In genomic region chr7:54985405-54986360, GRCh38 we compare ENCODE assay signal across 16 cellular contexts.
DNase-seq lines count a peak whose midpoint lies in the region; ATAC-seq, FAIRE-seq and TF ChIP-seq lines count a peak whose summit lies in the region.
"Had no signal": no experiment of that assay in that cellular context is flagged by ENCODE, and none has a peak within 500 bp of the region (broad histone marks: within the 10 kb centered on the region; RNA-seq: fewer than 3 reads in every experiment).

No MANE protein-coding gene starts in this region.

- no peak for ATAC-seq in GM18909 (IDR thresholded peaks at IDR 0.05; ENCODE audit: poor library complexity, unreplicated experiment)

- peak; percentile 81 for DNase-seq in AG10803 (ENCODE audit: low read depth)
- DNase-seq in HTR-8/SVneo (ENCODE audit: insufficient read length, low spot score), result peak; percentile 73
- DNase-seq in astrocyte of the hippocampus (ENCODE audit: low read depth, low spot score), result peak; percentile 29
- peak; percentile 96 for DNase-seq in kidney tubule cell (ENCODE audit: low spot score)
- no peak for DNase-seq in NCI-H1105 (lab: John Stamatoyannopoulos, UW)
- DNase-seq in SHP77 treated with DMSO at 0.1 percent for 48 hours (lab: John Stamatoyannopoulos, UW), result no peak
- no peak for DNase-seq in activated gamma-delta T cell (lab: John Stamatoyannopoulos, UW)
- DNase-seq: activated CD4-positive, alpha-beta T cell treated with anti-CD3 and anti-CD28 coated beads, Interleukin-2, amount 10 ng/mL, durations not matched to agents 24 days and 14 days; H7; hypothalamus; NCI-H510A treated with DMSO at 0.1 percent for 48 hours; retina had no signal

- peak; percentile 80 for FAIRE-seq in HTR-8/SVneo (lab: Jason Lieb, UNC)

- H3K4me3 ChIP-seq in AG10803 (ENCODE audit: low read length), result no peak overlapping the region
- H3K4me3 ChIP-seq: BLaER1 treated with 17β-estradiol and CSF1 and Interleukin-3, amounts not matched to agents 10 nM and 100 nM; coronary artery; thoracic aorta had no signal

- no peak for TF ChIP-seq CTCF in AG10803 (conservative IDR thresholded peaks at IDR 0.05; ENCODE audit: low read length)

Comparison
In these comparisons a context has a peak if more than half of its experiments do, and no peak if none do; other contexts are left out.
1. DNase-seq: peak in AG10803 (single experiment), HTR-8/SVneo (single experiment), astrocyte of the hippocampus (single experiment) and kidney tubule cell (single experiment); none in NCI-H1105 (single experiment), SHP77 treated with DMSO at 0.1 percent for 48 hours (single experiment) and activated gamma-delta T cell (single experiment).